ENCODE assay signal across 1 cellular context in the genomic region with DNA sequence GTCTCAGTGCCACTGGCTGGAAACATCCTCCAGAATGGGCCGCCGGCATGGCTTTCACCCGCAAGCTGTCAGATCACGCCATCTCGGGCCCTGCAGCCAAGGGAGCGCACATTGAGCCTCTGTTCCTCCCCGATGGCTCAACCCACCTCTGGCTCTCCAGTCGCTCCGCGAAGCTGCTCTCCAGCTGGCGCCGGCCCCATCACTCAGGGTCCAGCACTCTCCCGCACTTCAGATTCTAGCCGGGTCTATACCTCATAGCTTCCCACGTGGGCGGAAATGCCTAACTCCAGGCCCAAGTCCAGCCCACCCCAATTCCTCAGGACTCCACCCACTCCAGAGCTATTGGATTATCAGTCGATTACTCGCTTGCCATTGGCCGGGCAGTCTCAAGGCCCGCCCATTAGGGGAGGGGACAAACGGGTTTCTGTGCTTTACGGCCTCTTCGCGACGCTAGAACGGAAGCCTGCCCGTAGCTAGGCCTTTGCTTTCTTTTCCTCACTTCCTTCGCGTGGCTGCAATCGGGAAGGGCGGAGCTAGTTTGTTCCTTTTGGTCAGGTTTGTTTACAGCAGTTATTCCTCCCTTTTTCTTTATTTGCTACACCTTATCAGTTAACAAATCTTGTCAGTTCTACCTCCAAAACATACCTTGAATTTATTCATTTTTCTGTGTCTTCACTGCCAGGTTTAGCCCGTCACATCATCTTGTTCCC.
A peak's percentile ranks its signal among the peaks of the same experiment; 100 is the strongest.
TF ChIP-seq lines count a peak whose summit lies in the region.

A gene with protein sequence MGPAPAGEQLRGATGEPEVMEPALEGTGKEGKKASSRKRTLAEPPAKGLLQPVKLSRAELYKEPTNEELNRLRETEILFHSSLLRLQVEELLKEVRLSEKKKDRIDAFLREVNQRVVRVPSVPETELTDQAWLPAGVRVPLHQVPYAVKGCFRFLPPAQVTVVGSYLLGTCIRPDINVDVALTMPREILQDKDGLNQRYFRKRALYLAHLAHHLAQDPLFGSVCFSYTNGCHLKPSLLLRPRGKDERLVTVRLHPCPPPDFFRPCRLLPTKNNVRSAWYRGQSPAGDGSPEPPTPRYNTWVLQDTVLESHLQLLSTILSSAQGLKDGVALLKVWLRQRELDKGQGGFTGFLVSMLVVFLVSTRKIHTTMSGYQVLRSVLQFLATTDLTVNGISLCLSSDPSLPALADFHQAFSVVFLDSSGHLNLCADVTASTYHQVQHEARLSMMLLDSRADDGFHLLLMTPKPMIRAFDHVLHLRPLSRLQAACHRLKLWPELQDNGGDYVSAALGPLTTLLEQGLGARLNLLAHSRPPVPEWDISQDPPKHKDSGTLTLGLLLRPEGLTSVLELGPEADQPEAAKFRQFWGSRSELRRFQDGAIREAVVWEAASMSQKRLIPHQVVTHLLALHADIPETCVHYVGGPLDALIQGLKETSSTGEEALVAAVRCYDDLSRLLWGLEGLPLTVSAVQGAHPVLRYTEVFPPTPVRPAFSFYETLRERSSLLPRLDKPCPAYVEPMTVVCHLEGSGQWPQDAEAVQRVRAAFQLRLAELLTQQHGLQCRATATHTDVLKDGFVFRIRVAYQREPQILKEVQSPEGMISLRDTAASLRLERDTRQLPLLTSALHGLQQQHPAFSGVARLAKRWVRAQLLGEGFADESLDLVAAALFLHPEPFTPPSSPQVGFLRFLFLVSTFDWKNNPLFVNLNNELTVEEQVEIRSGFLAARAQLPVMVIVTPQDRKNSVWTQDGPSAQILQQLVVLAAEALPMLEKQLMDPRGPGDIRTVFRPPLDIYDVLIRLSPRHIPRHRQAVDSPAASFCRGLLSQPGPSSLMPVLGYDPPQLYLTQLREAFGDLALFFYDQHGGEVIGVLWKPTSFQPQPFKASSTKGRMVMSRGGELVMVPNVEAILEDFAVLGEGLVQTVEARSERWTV (minus strand): TSS at position 282 of the 710 bp plus-strand sequence. CDS start 82 bp downstream, at position 200.

TF ChIP-seq in K562, 482 proteins besides CTCF, POLR2A, EP300 and RAD21 (continued from another document and continues in another):
- TF ChIP-seq, protein P1, sequence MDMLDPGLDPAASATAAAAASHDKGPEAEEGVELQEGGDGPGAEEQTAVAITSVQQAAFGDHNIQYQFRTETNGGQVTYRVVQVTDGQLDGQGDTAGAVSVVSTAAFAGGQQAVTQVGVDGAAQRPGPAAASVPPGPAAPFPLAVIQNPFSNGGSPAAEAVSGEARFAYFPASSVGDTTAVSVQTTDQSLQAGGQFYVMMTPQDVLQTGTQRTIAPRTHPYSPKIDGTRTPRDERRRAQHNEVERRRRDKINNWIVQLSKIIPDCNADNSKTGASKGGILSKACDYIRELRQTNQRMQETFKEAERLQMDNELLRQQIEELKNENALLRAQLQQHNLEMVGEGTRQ (CRISPR knock-in tag; IDR thresholded peaks at IDR 0.05), result peak; percentile 68
- TF ChIP-seq HSF4 (CRISPR knock-in tag; IDR thresholded peaks at IDR 0.05; ENCODE audit: borderline replicate concordance) (no peak), POLR3G (IDR thresholded peaks at IDR 0.05; ENCODE audit: extremely low read depth, insufficient read length, insufficient replicate concordance) (no peak), BCOR (IDR thresholded peaks at IDR 0.05) (no peak), PHF8 (IDR thresholded peaks at IDR 0.05; ENCODE audit: borderline replicate concordance, low read length) (peak; percentile 77; the same call in 1 of the 2 replicates), HDAC6 (IDR thresholded peaks at IDR 0.05; ENCODE audit: low read depth, low read length) (no peak), MAZ (CRISPR knock-in tag; conservative IDR thresholded peaks at IDR 0.05 in 1 of 2, IDR thresholded peaks at IDR 0.05 in 1 of 2) (no peak), NFIC (IDR thresholded peaks at IDR 0.05) (no peak), ZNF140 (CRISPR knock-in tag; IDR thresholded peaks at IDR 0.05) (no peak), ZNF224 (CRISPR knock-in tag; IDR thresholded peaks at IDR 0.05) (no peak), HNRNPH1 (optimal IDR thresholded peaks at IDR 0.05; ENCODE audit: low read depth, low read length) (no peak), ZNF24 (IDR thresholded peaks at IDR 0.05) (no peak), CBFA2T3 (IDR thresholded peaks at IDR 0.05) (no peak), ZFP1 (CRISPR knock-in tag; IDR thresholded peaks at IDR 0.05) (no peak)
- TF ChIP-seq, protein P2, sequence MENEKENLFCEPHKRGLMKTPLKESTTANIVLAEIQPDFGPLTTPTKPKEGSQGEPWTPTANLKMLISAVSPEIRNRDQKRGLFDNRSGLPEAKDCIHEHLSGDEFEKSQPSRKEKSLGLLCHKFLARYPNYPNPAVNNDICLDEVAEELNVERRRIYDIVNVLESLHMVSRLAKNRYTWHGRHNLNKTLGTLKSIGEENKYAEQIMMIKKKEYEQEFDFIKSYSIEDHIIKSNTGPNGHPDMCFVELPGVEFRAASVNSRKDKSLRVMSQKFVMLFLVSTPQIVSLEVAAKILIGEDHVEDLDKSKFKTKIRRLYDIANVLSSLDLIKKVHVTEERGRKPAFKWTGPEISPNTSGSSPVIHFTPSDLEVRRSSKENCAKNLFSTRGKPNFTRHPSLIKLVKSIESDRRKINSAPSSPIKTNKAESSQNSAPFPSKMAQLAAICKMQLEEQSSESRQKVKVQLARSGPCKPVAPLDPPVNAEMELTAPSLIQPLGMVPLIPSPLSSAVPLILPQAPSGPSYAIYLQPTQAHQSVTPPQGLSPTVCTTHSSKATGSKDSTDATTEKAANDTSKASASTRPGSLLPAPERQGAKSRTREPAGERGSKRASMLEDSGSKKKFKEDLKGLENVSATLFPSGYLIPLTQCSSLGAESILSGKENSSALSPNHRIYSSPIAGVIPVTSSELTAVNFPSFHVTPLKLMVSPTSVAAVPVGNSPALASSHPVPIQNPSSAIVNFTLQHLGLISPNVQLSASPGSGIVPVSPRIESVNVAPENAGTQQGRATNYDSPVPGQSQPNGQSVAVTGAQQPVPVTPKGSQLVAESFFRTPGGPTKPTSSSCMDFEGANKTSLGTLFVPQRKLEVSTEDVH (IDR thresholded peaks at IDR 0.05; ENCODE audit: low read depth, partially characterized antibody), result peak; percentile 87
- TF ChIP-seq, protein P3, sequence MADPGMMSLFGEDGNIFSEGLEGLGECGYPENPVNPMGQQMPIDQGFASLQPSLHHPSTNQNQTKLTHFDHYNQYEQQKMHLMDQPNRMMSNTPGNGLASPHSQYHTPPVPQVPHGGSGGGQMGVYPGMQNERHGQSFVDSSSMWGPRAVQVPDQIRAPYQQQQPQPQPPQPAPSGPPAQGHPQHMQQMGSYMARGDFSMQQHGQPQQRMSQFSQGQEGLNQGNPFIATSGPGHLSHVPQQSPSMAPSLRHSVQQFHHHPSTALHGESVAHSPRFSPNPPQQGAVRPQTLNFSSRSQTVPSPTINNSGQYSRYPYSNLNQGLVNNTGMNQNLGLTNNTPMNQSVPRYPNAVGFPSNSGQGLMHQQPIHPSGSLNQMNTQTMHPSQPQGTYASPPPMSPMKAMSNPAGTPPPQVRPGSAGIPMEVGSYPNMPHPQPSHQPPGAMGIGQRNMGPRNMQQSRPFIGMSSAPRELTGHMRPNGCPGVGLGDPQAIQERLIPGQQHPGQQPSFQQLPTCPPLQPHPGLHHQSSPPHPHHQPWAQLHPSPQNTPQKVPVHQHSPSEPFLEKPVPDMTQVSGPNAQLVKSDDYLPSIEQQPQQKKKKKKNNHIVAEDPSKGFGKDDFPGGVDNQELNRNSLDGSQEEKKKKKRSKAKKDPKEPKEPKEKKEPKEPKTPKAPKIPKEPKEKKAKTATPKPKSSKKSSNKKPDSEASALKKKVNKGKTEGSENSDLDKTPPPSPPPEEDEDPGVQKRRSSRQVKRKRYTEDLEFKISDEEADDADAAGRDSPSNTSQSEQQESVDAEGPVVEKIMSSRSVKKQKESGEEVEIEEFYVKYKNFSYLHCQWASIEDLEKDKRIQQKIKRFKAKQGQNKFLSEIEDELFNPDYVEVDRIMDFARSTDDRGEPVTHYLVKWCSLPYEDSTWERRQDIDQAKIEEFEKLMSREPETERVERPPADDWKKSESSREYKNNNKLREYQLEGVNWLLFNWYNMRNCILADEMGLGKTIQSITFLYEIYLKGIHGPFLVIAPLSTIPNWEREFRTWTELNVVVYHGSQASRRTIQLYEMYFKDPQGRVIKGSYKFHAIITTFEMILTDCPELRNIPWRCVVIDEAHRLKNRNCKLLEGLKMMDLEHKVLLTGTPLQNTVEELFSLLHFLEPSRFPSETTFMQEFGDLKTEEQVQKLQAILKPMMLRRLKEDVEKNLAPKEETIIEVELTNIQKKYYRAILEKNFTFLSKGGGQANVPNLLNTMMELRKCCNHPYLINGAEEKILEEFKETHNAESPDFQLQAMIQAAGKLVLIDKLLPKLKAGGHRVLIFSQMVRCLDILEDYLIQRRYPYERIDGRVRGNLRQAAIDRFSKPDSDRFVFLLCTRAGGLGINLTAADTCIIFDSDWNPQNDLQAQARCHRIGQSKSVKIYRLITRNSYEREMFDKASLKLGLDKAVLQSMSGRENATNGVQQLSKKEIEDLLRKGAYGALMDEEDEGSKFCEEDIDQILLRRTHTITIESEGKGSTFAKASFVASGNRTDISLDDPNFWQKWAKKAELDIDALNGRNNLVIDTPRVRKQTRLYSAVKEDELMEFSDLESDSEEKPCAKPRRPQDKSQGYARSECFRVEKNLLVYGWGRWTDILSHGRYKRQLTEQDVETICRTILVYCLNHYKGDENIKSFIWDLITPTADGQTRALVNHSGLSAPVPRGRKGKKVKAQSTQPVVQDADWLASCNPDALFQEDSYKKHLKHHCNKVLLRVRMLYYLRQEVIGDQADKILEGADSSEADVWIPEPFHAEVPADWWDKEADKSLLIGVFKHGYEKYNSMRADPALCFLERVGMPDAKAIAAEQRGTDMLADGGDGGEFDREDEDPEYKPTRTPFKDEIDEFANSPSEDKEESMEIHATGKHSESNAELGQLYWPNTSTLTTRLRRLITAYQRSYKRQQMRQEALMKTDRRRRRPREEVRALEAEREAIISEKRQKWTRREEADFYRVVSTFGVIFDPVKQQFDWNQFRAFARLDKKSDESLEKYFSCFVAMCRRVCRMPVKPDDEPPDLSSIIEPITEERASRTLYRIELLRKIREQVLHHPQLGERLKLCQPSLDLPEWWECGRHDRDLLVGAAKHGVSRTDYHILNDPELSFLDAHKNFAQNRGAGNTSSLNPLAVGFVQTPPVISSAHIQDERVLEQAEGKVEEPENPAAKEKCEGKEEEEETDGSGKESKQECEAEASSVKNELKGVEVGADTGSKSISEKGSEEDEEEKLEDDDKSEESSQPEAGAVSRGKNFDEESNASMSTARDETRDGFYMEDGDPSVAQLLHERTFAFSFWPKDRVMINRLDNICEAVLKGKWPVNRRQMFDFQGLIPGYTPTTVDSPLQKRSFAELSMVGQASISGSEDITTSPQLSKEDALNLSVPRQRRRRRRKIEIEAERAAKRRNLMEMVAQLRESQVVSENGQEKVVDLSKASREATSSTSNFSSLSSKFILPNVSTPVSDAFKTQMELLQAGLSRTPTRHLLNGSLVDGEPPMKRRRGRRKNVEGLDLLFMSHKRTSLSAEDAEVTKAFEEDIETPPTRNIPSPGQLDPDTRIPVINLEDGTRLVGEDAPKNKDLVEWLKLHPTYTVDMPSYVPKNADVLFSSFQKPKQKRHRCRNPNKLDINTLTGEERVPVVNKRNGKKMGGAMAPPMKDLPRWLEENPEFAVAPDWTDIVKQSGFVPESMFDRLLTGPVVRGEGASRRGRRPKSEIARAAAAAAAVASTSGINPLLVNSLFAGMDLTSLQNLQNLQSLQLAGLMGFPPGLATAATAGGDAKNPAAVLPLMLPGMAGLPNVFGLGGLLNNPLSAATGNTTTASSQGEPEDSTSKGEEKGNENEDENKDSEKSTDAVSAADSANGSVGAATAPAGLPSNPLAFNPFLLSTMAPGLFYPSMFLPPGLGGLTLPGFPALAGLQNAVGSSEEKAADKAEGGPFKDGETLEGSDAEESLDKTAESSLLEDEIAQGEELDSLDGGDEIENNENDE (IDR thresholded peaks at IDR 0.05; ENCODE audit: low read depth, low read length), result no peak
- TF ChIP-seq, protein P4, sequence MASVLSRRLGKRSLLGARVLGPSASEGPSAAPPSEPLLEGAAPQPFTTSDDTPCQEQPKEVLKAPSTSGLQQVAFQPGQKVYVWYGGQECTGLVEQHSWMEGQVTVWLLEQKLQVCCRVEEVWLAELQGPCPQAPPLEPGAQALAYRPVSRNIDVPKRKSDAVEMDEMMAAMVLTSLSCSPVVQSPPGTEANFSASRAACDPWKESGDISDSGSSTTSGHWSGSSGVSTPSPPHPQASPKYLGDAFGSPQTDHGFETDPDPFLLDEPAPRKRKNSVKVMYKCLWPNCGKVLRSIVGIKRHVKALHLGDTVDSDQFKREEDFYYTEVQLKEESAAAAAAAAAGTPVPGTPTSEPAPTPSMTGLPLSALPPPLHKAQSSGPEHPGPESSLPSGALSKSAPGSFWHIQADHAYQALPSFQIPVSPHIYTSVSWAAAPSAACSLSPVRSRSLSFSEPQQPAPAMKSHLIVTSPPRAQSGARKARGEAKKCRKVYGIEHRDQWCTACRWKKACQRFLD (CRISPR knock-in tag; IDR thresholded peaks at IDR 0.05), result peak; percentile 65; the same call in 1 of the 2 replicates
- TF ChIP-seq, protein P5, sequence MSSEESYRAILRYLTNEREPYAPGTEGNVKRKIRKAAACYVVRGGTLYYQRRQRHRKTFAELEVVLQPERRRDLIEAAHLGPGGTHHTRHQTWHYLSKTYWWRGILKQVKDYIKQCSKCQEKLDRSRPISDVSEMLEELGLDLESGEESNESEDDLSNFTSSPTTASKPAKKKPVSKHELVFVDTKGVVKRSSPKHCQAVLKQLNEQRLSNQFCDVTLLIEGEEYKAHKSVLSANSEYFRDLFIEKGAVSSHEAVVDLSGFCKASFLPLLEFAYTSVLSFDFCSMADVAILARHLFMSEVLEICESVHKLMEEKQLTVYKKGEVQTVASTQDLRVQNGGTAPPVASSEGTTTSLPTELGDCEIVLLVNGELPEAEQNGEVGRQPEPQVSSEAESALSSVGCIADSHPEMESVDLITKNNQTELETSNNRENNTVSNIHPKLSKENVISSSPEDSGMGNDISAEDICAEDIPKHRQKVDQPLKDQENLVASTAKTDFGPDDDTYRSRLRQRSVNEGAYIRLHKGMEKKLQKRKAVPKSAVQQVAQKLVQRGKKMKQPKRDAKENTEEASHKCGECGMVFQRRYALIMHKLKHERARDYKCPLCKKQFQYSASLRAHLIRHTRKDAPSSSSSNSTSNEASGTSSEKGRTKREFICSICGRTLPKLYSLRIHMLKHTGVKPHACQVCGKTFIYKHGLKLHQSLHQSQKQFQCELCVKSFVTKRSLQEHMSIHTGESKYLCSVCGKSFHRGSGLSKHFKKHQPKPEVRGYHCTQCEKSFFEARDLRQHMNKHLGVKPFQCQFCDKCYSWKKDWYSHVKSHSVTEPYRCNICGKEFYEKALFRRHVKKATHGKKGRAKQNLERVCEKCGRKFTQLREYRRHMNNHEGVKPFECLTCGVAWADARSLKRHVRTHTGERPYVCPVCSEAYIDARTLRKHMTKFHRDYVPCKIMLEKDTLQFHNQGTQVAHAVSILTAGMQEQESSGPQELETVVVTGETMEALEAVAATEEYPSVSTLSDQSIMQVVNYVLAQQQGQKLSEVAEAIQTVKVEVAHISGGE (CRISPR knock-in tag; IDR thresholded peaks at IDR 0.05), result peak in 1 of 3 experiments; percentile 43; a peak in 1 of 6 replicates
- TF ChIP-seq, protein P6, sequence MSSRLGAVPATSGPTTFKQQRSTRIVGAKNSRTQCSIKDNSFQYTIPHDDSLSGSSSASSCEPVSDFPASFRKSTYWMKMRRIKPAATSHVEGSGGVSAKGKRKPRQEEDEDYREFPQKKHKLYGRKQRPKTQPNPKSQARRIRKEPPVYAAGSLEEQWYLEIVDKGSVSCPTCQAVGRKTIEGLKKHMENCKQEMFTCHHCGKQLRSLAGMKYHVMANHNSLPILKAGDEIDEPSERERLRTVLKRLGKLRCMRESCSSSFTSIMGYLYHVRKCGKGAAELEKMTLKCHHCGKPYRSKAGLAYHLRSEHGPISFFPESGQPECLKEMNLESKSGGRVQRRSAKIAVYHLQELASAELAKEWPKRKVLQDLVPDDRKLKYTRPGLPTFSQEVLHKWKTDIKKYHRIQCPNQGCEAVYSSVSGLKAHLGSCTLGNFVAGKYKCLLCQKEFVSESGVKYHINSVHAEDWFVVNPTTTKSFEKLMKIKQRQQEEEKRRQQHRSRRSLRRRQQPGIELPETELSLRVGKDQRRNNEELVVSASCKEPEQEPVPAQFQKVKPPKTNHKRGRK (tag; IDR thresholded peaks at IDR 0.05), result no peak
